9 cellular contexts compared by ENCODE assay signal in genomic region chr20:32354592-32355416, GRCh38. TPM values are rescaled to one million over a fixed set of nuclear protein-coding genes. Genes with fewer than 3 reads are reported as not detected.
DNase-seq lines count a peak whose midpoint lies in the region; ATAC-seq and TF ChIP-seq lines count a peak whose summit lies in the region.
"Had no signal": no experiment of that assay in that cellular context is flagged by ENCODE, and none has a peak within 500 bp of the region (broad histone marks: within the 10 kb centered on the region; RNA-seq: fewer than 3 reads in every experiment).

No MANE protein-coding gene starts in this region.

- H2AFZ ChIP-seq in H9 (ENCODE audit: low read length): no peak overlapping the region

- H3K23me2 ChIP-seq in H9 (ENCODE audit: insufficient read length, low read depth, low read length, poor library complexity, severe bottlenecking): peaks cover 6% of the 10 kb centered on the region

- no peak overlapping the region for H3K9ac ChIP-seq in H9 (ENCODE audit: extremely low read depth, insufficient read length, low read length)

- no peak for TF ChIP-seq POLR2A in right lobe of liver (IDR thresholded peaks at IDR 0.05)

- no peaks in the 10 kb centered on the region for H3K36me3 ChIP-seq in right lobe of liver

- H3K4me1 Mint-ChIP-seq in T-helper 2 cell treated with Interferon-gamma antibody and Interleukin-4, amounts not matched to agents 5 μg/mL and 100 μg/mL, for 36 hours (ENCODE audit: low read depth): peaks cover 41% of the 10 kb centered on the region
- peaks cover 11 to 14% of the 10 kb centered on the region in 2 experiments for H3K4me1 Mint-ChIP-seq in H9

- H3K14ac ChIP-seq in H9 (ENCODE audit: insufficient read depth, low read length): no peak overlapping the region

- H4K5ac ChIP-seq in H9 (ENCODE audit: insufficient read length, low read depth, low read length): no peak overlapping the region

- no peak overlapping the region for H2AK5ac ChIP-seq in H9 (ENCODE audit: insufficient read length, low read length)

- H3K18ac ChIP-seq in H9 (ENCODE audit: insufficient read length, low read depth, low read length): no peak overlapping the region

- H3K9me3 ChIP-seq in right lobe of liver (no peaks in the 10 kb centered on the region), H9 (ENCODE audit: control insufficient read depth, low read depth, low read length) (no peaks in the 10 kb centered on the region)

- peak overlapping the region; percentile 88 for H3K27ac Mint-ChIP-seq in T-helper 2 cell treated with Interferon-gamma antibody and Interleukin-4, amounts not matched to agents 5 μg/mL and 100 μg/mL, for 36 hours
- H3K27ac Mint-ChIP-seq in H9: no peak overlapping the region

- no peak overlapping the region for H2BK20ac ChIP-seq in H9 (ENCODE audit: low read depth, low read length, poor library complexity, severe bottlenecking)

- no peaks in the 10 kb centered on the region for H3K79me1 ChIP-seq in H9 (ENCODE audit: insufficient read depth, low read depth, low read length, poor library complexity, severe bottlenecking)

- no peak overlapping the region for H4K91ac ChIP-seq in H9 (ENCODE audit: insufficient read length, low read depth, low read length)

- no peaks in the 10 kb centered on the region for H4K20me1 ChIP-seq in H9 (ENCODE audit: control insufficient read depth, insufficient read depth, insufficient read length)

- H3K27me3 ChIP-seq in right lobe of liver (no peaks in the 10 kb centered on the region), H9 (ENCODE audit: insufficient read depth, low read length) (peaks cover 5% of the 10 kb centered on the region; the same call in 1 of the 2 replicates)

- H3K27ac ChIP-seq in right lobe of liver (peak overlapping the region in 2 of 3 donors; percentile 12 to 17), H9 (ENCODE audit: insufficient read length, low read depth, low read length) (no peak overlapping the region)

- no peak overlapping the region for H3K56ac ChIP-seq in H9 (ENCODE audit: insufficient read length, low read depth, low read length)

- no peak overlapping the region for H3K4me2 ChIP-seq in H9 (ENCODE audit: insufficient read depth, insufficient read length, low read length)

- no peak overlapping the region for H3K4me3 ChIP-seq in right lobe of liver

- intact Hi-C loops in right lobe of liver (cut with DNase I): loop anchor here in 1 of 2 donors (10.0 kb wide), 1 partner anchor 100 kb away; no protein-coding TSS in a partner anchor

- peak in 1 of 4 donors; percentile 6 for ATAC-seq in right lobe of liver
- no peak for ATAC-seq in GM21576 (IDR thresholded peaks at IDR 0.05; ENCODE audit: unreplicated experiment)

- H2BK5ac ChIP-seq in H9 (ENCODE audit: insufficient read length, low read length): no peak overlapping the region

- H3K27me3 Mint-ChIP-seq in T-helper 2 cell treated with Interferon-gamma antibody and Interleukin-4, amounts not matched to agents 5 μg/mL and 100 μg/mL, for 36 hours (ENCODE audit: low read depth): no peaks in the 10 kb centered on the region
- H3K27me3 Mint-ChIP-seq in H9 (ENCODE audit: low read depth): peaks cover 83% of the 10 kb centered on the region

- DNase-seq in Daoy (ENCODE audit: low read depth) (peak; percentile 76), H4 (ENCODE audit: low spot score) (peak; percentile 28), right lobe of liver (no peak), H9 (no peak), amygdala (lab: John Stamatoyannopoulos, UW) (no peak)
- DNase-seq in T-helper 2 cell treated with Interferon-gamma antibody and Interleukin-4, amounts not matched to agents 5 μg/mL and 100 μg/mL, for 36 hours (ENCODE audit: low spot score): peak; percentile 40
- no peak for DNase-seq in activated effector memory CD4-positive, alpha-beta T cell treated with anti-CD3 and anti-CD28 coated beads, Interleukin-2, amount 50 U/mL, for 16 hours
- DNase-seq: NCI-H1417 treated with DMSO at 0.1 percent for 48 hours had no signal

- no peak overlapping the region for H2BK15ac ChIP-seq in H9 (ENCODE audit: low read depth, low read length)

- H3K4me3 Mint-ChIP-seq in T-helper 2 cell treated with Interferon-gamma antibody and Interleukin-4, amounts not matched to agents 5 μg/mL and 100 μg/mL, for 36 hours: peak overlapping the region; percentile 55
- no peak overlapping the region for H3K4me3 Mint-ChIP-seq in H9

- WGBS in right lobe of liver (ENCODE audit: insufficient coverage, low coverage, low lambda C conversion rate, missing lambda C conversion rate): 46% methylated on average over 2 of the region's 2 CpGs
- WGBS in H9 (ENCODE audit: extremely low coverage, insufficient read length, low lambda C conversion rate): no CpG with 5 or more reads among the region's 2 CpGs

- H3K23ac ChIP-seq in H9 (ENCODE audit: insufficient read length, low read depth, low read length): no peak overlapping the region

- TF ChIP-seq CTCF in right lobe of liver (IDR thresholded peaks at IDR 0.05) (no peak), H9 (conservative IDR thresholded peaks at IDR 0.05) (no peak)

- H3T11ph ChIP-seq in H9 (ENCODE audit: low read length): no peak overlapping the region

- peaks cover 8% of the 10 kb centered on the region for H3K36me3 Mint-ChIP-seq in T-helper 2 cell treated with Interferon-gamma antibody and Interleukin-4, amounts not matched to agents 5 μg/mL and 100 μg/mL, for 36 hours (ENCODE audit: low read depth)
- peaks cover 0 to 3% (median 2%) of the 10 kb centered on the region in 3 experiments; a peak in 2 of 7 replicates for H3K36me3 Mint-ChIP-seq in H9 (ENCODE audit: insufficient read depth in 1 of 3, low read depth in 3 of 3)

- no peak overlapping the region for H2BK120ac ChIP-seq in H9 (ENCODE audit: low read depth, low read length, poor library complexity, severe bottlenecking)

- H3K4me1 ChIP-seq in right lobe of liver: peaks cover 0 to 12% (median 2%) of the 10 kb centered on the region in 4 donors
- H3K4me1 ChIP-seq in H9 (ENCODE audit: insufficient read depth, low read length): no peaks in the 10 kb centered on the region

- H4K8ac ChIP-seq in H9 (replicated peaks; ENCODE audit: insufficient read length, low read depth, low read length): no peak overlapping the region

- H3K79me2 ChIP-seq in H9 (ENCODE audit: insufficient read depth, low read length): no peaks in the 10 kb centered on the region

- no peaks in the 10 kb centered on the region for H3K9me3 Mint-ChIP-seq in T-helper 2 cell treated with Interferon-gamma antibody and Interleukin-4, amounts not matched to agents 5 μg/mL and 100 μg/mL, for 36 hours
- no peaks in the 10 kb centered on the region; a peak in 1 of 5 replicates for H3K9me3 Mint-ChIP-seq in H9

- no peak overlapping the region for H3K4ac ChIP-seq in H9 (ENCODE audit: low read depth, low read length)

- no peak overlapping the region for H2BK12ac ChIP-seq in H9 (ENCODE audit: insufficient read length, low read depth, low read length)

RNA-seq across cellular contexts. Expression of gene ASXL1, which starts 3.3 kb away (rescaled TPM):
- total RNA-seq in Daoy (2014; rRNA removed; shearing (Covaris generic)): 26.1 and 39.9 TPM in 2 replicates
- total RNA-seq in H4 (2014; rRNA removed; shearing (Covaris generic)): 13.7 and 17.6 TPM in 2 replicates
- total RNA-seq in right lobe of liver: 10 to 100 TPM; 18.9 to 41.8 (median 26.0) TPM
- total RNA-seq in H9 (2021): 35.0 and 39.5 TPM in 2 replicates

Comparison
In these comparisons a context has a peak if more than half of its experiments do, and no peak if none do; other contexts are left out.
1. DNase-seq: peak in Daoy (single experiment), H4 (single experiment) and T-helper 2 cell treated with Interferon-gamma antibody and Interleukin-4, amounts not matched to agents 5 μg/mL and 100 μg/mL, for 36 hours (single experiment); none in right lobe of liver (0 of 3), H9 (single experiment), amygdala (0 of 56) and activated effector memory CD4-positive, alpha-beta T cell treated with anti-CD3 and anti-CD28 coated beads, Interleukin-2, amount 50 U/mL, for 16 hours (single experiment).